In genomic region chr3:178859900-178860436, GRCh38 we compare ENCODE assay signal across 7 cellular contexts.
DNase-seq lines count a peak whose midpoint lies in the region; TF ChIP-seq lines count a peak whose summit lies in the region.
"Not testable (repeated sequence)": the region's sequence is repeated elsewhere in the genome, so short reads cannot be mapped to it uniquely, and the experiment has no call there.

No MANE protein-coding gene starts in this region.

- not testable (repeated sequence) for H3K4me1 Mint-ChIP-seq in H9; chondrocyte (ENCODE audit: low read depth); neural crest cell

- not testable (repeated sequence) for H3K27ac ChIP-seq in H9 (ENCODE audit: insufficient read length, low read depth, low read length)
- peak overlapping the region; percentile 71 for H3K27ac ChIP-seq in PC-9

- not testable (repeated sequence) for H3K4me1 ChIP-seq in H9 (ENCODE audit: insufficient read depth, low read length)
- peaks cover 10% of the 10 kb centered on the region for H3K4me1 ChIP-seq in PC-9 (replicated peaks; ENCODE audit: insufficient read depth)

- not testable (repeated sequence) for H3T11ph ChIP-seq in H9 (ENCODE audit: low read length)

- H3K36me3 Mint-ChIP-seq in H9 (ENCODE audit: insufficient read depth in 1 of 3, low read depth in 3 of 3): peaks cover 2 to 12% (median 5%) of the 10 kb centered on the region in 3 experiments; a peak in 5 of 7 replicates
- H3K36me3 Mint-ChIP-seq in chondrocyte (ENCODE audit: low read depth); neural crest cell (ENCODE audit: low read depth): not testable (repeated sequence)

- H4K8ac ChIP-seq in H9 (replicated peaks; ENCODE audit: insufficient read length, low read depth, low read length): not testable (repeated sequence)

- not testable (repeated sequence) for H3K9me3 Mint-ChIP-seq in H9; chondrocyte (ENCODE audit: low read depth); neural crest cell

- not testable (repeated sequence) for H2BK120ac ChIP-seq in H9 (ENCODE audit: low read depth, low read length, poor library complexity, severe bottlenecking)

- H3K27me3 Mint-ChIP-seq in H9 (ENCODE audit: low read depth); chondrocyte (ENCODE audit: low read depth); neural crest cell (ENCODE audit: low read depth): not testable (repeated sequence)

- intact Hi-C loops in PC-9 (cut with micrococcal nuclease; ENCODE audit: unreplicated experiment): not testable (repeated sequence)

- H3K27ac Mint-ChIP-seq in H9 (peak overlapping the region; percentile 95 to 100 (median 99)), neural crest cell (ENCODE audit: unreplicated experiment) (peak overlapping the region; percentile 98)
- H3K27ac Mint-ChIP-seq in chondrocyte (ENCODE audit: unreplicated experiment): not testable (repeated sequence)

- H3K4ac ChIP-seq in H9 (ENCODE audit: low read depth, low read length): not testable (repeated sequence)

- WGBS in H9 (ENCODE audit: extremely low coverage, insufficient read length, low lambda C conversion rate): no CpG with 5 or more reads among the region's 29 CpGs

- POLR2A ChIA-PET in PC-9 (lab: Charles Lee; ENCODE audit: unreplicated experiment): not testable (repeated sequence)

- H4K91ac ChIP-seq in H9 (ENCODE audit: insufficient read length, low read depth, low read length): not testable (repeated sequence)

- not testable (repeated sequence) for H3K79me1 ChIP-seq in H9 (ENCODE audit: insufficient read depth, low read depth, low read length, poor library complexity, severe bottlenecking)

- TSS peak; percentile 45 for BruUV-seq in PC-9 (replicated peaks; lab: Mats Ljungman, UMichigan)

- not testable (repeated sequence) for H4K20me1 ChIP-seq in H9 (ENCODE audit: control insufficient read depth, insufficient read depth, insufficient read length); PC-9 (ENCODE audit: insufficient read depth)

- H3K79me2 ChIP-seq in H9 (ENCODE audit: insufficient read depth, low read length); PC-9 (ENCODE audit: low read depth): not testable (repeated sequence)

- H3K4me3 ChIP-seq in PC-9: peak overlapping the region; percentile 62
- peak overlapping the region; percentile 40 for H3K4me3 ChIP-seq in iPS-18c (ENCODE audit: insufficient read depth, low read depth, low read length)

- not testable (repeated sequence) for H3K56ac ChIP-seq in H9 (ENCODE audit: insufficient read length, low read depth, low read length)

- peak overlapping the region; percentile 95 for H4K5ac ChIP-seq in H9 (ENCODE audit: insufficient read length, low read depth, low read length)

- peak overlapping the region; percentile 32 for H3K4me2 ChIP-seq in H9 (ENCODE audit: insufficient read depth, insufficient read length, low read length)
- H3K4me2 ChIP-seq in PC-9: peak overlapping the region; percentile 73

- TF ChIP-seq CTCF in H9 (conservative IDR thresholded peaks at IDR 0.05); PC-9 (conservative IDR thresholded peaks at IDR 0.05); chondrocyte (IDR thresholded peaks at IDR 0.05); neural crest cell (conservative IDR thresholded peaks at IDR 0.05): not testable (repeated sequence)

- H3K27me3 ChIP-seq in H9 (ENCODE audit: insufficient read depth, low read length); PC-9 (ENCODE audit: insufficient read depth, low read depth): not testable (repeated sequence)

- not testable (repeated sequence) for H3K23ac ChIP-seq in H9 (ENCODE audit: insufficient read length, low read depth, low read length)

- CTCF ChIA-PET in PC-9 (lab: Charles Lee): not testable (repeated sequence)

- not testable (repeated sequence) for H2AFZ ChIP-seq in H9 (ENCODE audit: low read length)
- H2AFZ ChIP-seq in PC-9: peak overlapping the region; percentile 86

- DNase-seq in DMS114 treated with DMSO at 0.1 percent for 48 hours (lab: John Stamatoyannopoulos, UW; ENCODE audit: unreplicated experiment) (peak; percentile 12), H9 (peak; percentile 29), LoVo (ENCODE audit: low spot score) (peak; percentile 21), PC-9 (peak; percentile 50 to 70)
- DNase-seq in chondrocyte (ENCODE audit: low spot score); neural crest cell (ENCODE audit: low read depth, low spot score): not testable (repeated sequence)

- peak overlapping the region; percentile 93 for H3K18ac ChIP-seq in H9 (ENCODE audit: insufficient read length, low read depth, low read length)

- H3K23me2 ChIP-seq in H9 (ENCODE audit: insufficient read length, low read depth, low read length, poor library complexity, severe bottlenecking): not testable (repeated sequence)

- peak overlapping the region; percentile 86; the same call in 1 of the 2 replicates for H3K14ac ChIP-seq in H9 (ENCODE audit: insufficient read depth, low read length)

- H3K36me3 ChIP-seq in PC-9 (ENCODE audit: low read depth): not testable (repeated sequence)

- not testable (repeated sequence) for H2AK5ac ChIP-seq in H9 (ENCODE audit: insufficient read length, low read length)

- H3F3A ChIP-seq in PC-9 (ENCODE audit: insufficient read depth, low read depth): not testable (repeated sequence)

- H2BK20ac ChIP-seq in H9 (ENCODE audit: low read depth, low read length, poor library complexity, severe bottlenecking): not testable (repeated sequence)

- not testable (repeated sequence) for H3K9me2 ChIP-seq in PC-9 (ENCODE audit: insufficient read depth)

- H2BK15ac ChIP-seq in H9 (ENCODE audit: low read depth, low read length): not testable (repeated sequence)

- peak overlapping the region; percentile 82 to 85 for H3K4me3 Mint-ChIP-seq in H9
- peak overlapping the region; percentile 71 for H3K4me3 Mint-ChIP-seq in chondrocyte (ENCODE audit: unreplicated experiment)
- peak overlapping the region; percentile 94 for H3K4me3 Mint-ChIP-seq in neural crest cell

- H3K9ac ChIP-seq in H9 (ENCODE audit: extremely low read depth, insufficient read length, low read length): peak overlapping the region; percentile 83

- H2BK5ac ChIP-seq in H9 (ENCODE audit: insufficient read length, low read length): not testable (repeated sequence)

- H3K9me3 ChIP-seq in H9 (ENCODE audit: control insufficient read depth, low read depth, low read length); PC-9 (ENCODE audit: insufficient read depth, low read depth); iPS-18c (ENCODE audit: control insufficient read depth, insufficient read depth, low read length): not testable (repeated sequence)

- H2BK12ac ChIP-seq in H9 (ENCODE audit: insufficient read length, low read depth, low read length): peak overlapping the region; percentile 36
